12 cellular contexts compared by ENCODE assay signal in genomic region chr6:26029857-26030653, GRCh38. TPM values are rescaled to one million over a fixed set of nuclear protein-coding genes. Genes with fewer than 3 reads are reported as not detected.
DNase-seq lines count a peak whose midpoint lies in the region; ATAC-seq, FAIRE-seq and TF ChIP-seq lines count a peak whose summit lies in the region.
"Had no signal": no experiment of that assay in that cellular context is flagged by ENCODE, and none has a peak within 500 bp of the region (broad histone marks: within the 10 kb centered on the region; RNA-seq: fewer than 3 reads in every experiment).

No MANE protein-coding gene starts in this region.

- peaks cover 11% of the 10 kb centered on the region for H3K36me3 Mint-ChIP-seq in activated naive CD8-positive, alpha-beta T cell treated with anti-CD3 and anti-CD28 coated beads, Interleukin-2, amount 50 U/mL, for 24 hours (ENCODE audit: low read depth)

- TF ChIP-seq CTCF in HepG2 (CRISPR knock-in tag; IDR thresholded peaks at IDR 0.05), result no peak
- TF ChIP-seq CTCF in right lobe of liver (IDR thresholded peaks at IDR 0.05), result no peak

- H3K4me3 Mint-ChIP-seq in activated naive CD8-positive, alpha-beta T cell treated with anti-CD3 and anti-CD28 coated beads, Interleukin-2, amount 50 U/mL, for 24 hours, result peak overlapping the region; percentile 83

- H3K4me2 ChIP-seq in HepG2 (ENCODE audit: low read depth, low read length), result no peak overlapping the region

- no peaks in the 10 kb centered on the region for H3K79me2 ChIP-seq in HepG2 (ENCODE audit: insufficient read depth, low read length)

- H3K4me1 ChIP-seq in HepG2 (ENCODE audit: insufficient read depth, low read length), result peaks cover 48% of the 10 kb centered on the region
- peaks cover 0 to 23% (median 13%) of the 10 kb centered on the region in 4 donors for H3K4me1 ChIP-seq in right lobe of liver
- H3K4me1 ChIP-seq in NT2/D1 (ENCODE audit: insufficient read depth, insufficient read length), result no peaks in the 10 kb centered on the region
- H3K4me1 ChIP-seq in thymus (ENCODE audit: control insufficient read depth, insufficient read depth, low read length), result peaks cover 20% of the 10 kb centered on the region

- no peak for TF ChIP-seq RAD21 in HepG2 (CRISPR knock-in tag; IDR thresholded peaks at IDR 0.05)

- H3K9ac ChIP-seq in HepG2 (ENCODE audit: insufficient read depth, low read depth, low read length) (no peak overlapping the region), NT2/D1 (ENCODE audit: insufficient read length, low read depth) (peak overlapping the region; percentile 74)

- 92% methylated on average over 7 of the region's 7 CpGs for WGBS in HepG2 (ENCODE audit: low lambda C conversion rate)
- WGBS in right lobe of liver (ENCODE audit: insufficient coverage, low coverage, low lambda C conversion rate, missing lambda C conversion rate), result 82% methylated on average over 7 of the region's 7 CpGs
- 95% methylated on average over 7 of the region's 7 CpGs for WGBS in thymus

- peaks cover 79% of the 10 kb centered on the region for H3K4me1 Mint-ChIP-seq in activated naive CD8-positive, alpha-beta T cell treated with anti-CD3 and anti-CD28 coated beads, Interleukin-2, amount 50 U/mL, for 24 hours

- no peak overlapping the region for H2AFZ ChIP-seq in HepG2 (ENCODE audit: low read length)

- no peak overlapping the region for H3K4me3 ChIP-seq in HepG2 (replicated peaks in 1 of 3; ENCODE audit: insufficient read depth in 1 of 3, low read depth in 2 of 3, low read length in 3 of 3)
- no peak overlapping the region for H3K4me3 ChIP-seq in right lobe of liver
- H3K4me3 ChIP-seq in NT2/D1 (ENCODE audit: insufficient read length, low read depth), result peak overlapping the region; percentile 15
- H3K4me3 ChIP-seq in thymus (ENCODE audit: low read length), result peak overlapping the region; percentile 32

- no peaks in the 10 kb centered on the region for H4K20me1 ChIP-seq in HepG2 (ENCODE audit: insufficient read depth, low read length)

- no TSS peak for BruUV-seq in HepG2 (replicated peaks; lab: Mats Ljungman, UMichigan)

- DNase-seq in HepG2 (ENCODE audit: low spot score), result no peak
- no peak for DNase-seq in right lobe of liver
- DNase-seq in NT2/D1 (ENCODE audit: low read depth, low spot score), result no peak
- no peak for DNase-seq in activated naive CD8-positive, alpha-beta T cell treated with anti-CD3 and anti-CD28 coated beads, Interleukin-2, amount 50 U/mL, for 24 hours
- DNase-seq in SW480 (ENCODE audit: low spot score), result no peak
- no peak for DNase-seq in cortex of kidney (lab: John Stamatoyannopoulos, UW)
- DNase-seq in HK-2 (ENCODE audit: unreplicated experiment), result no peak
- DNase-seq: activated effector memory CD4-positive, alpha-beta T cell treated with Interleukin-2 at 50 U/mL for 16 hours; CD4-positive, alpha-beta memory T cell; NCI-H446; T-helper 9 cell had no signal

- CTCF ChIA-PET in HepG2 (lab: Yijun Ruan, JAX; ENCODE audit: low intra/inter-chr PET ratio, low total read pairs), result no interaction called here

- TF ChIP-seq POLR2A in HepG2 (IDR thresholded peaks at IDR 0.05; ENCODE audit: insufficient read depth in 1 of 2, low read depth in 2 of 2, low read length in 2 of 2) (no peak), right lobe of liver (IDR thresholded peaks at IDR 0.05) (no peak)

- H3K9me3 ChIP-seq in HepG2 (ENCODE audit: low read length) (no peaks in the 10 kb centered on the region), right lobe of liver (no peaks in the 10 kb centered on the region), NT2/D1 (ENCODE audit: insufficient read depth, low read length) (no peaks in the 10 kb centered on the region), thymus (ENCODE audit: control insufficient read depth) (no peaks in the 10 kb centered on the region)

- in situ Hi-C loops in HepG2 (cut with HindIII; ENCODE audit: extremely low pct_ligation_motif_present, low pct_unique_long_range_greater_than_20kb), result loop anchor here (10.0 kb wide), 1 partner anchor 1785 kb away; a partner anchor contains a TSS

- intact Hi-C loops in HepG2 (cut with micrococcal nuclease; ENCODE audit: unreplicated experiment) (loop anchor here (10.0 kb wide), 1 partner anchor 505 kb away; the partner anchor contains the start of gene HMGN4), right lobe of liver (cut with DNase I) (no loop called here)

- no peaks in the 10 kb centered on the region; a peak in 1 of 5 replicates for H3K27me3 ChIP-seq in HepG2 (ENCODE audit: control insufficient read depth in 1 of 2, insufficient read depth in 2 of 2, low read length in 2 of 2)
- no peaks in the 10 kb centered on the region for H3K27me3 ChIP-seq in right lobe of liver
- H3K27me3 ChIP-seq in NT2/D1 (ENCODE audit: insufficient read depth, insufficient read length), result no peaks in the 10 kb centered on the region
- H3K27me3 ChIP-seq in thymus (ENCODE audit: control insufficient read depth, insufficient read depth), result no peaks in the 10 kb centered on the region

- H3K27ac ChIP-seq in HepG2 (ENCODE audit: extremely low read length, insufficient read depth, low read length) (peak overlapping the region; percentile 93), right lobe of liver (no peak overlapping the region), thymus (ENCODE audit: low read depth) (no peak overlapping the region)

- POLR2A ChIA-PET in HepG2 (lab: Yijun Ruan, JAX), result interaction anchor here (3.3 to 12.3 kb wide), 6 partner anchors 8 to 186 kb away, joined by 24 to 322 read pairs (median 54); a partner anchor contains a TSS

- H3K27ac Mint-ChIP-seq in activated naive CD8-positive, alpha-beta T cell treated with anti-CD3 and anti-CD28 coated beads, Interleukin-2, amount 50 U/mL, for 24 hours, result no peak overlapping the region

- peaks cover 4% of the 10 kb centered on the region for H3K27me3 Mint-ChIP-seq in activated naive CD8-positive, alpha-beta T cell treated with anti-CD3 and anti-CD28 coated beads, Interleukin-2, amount 50 U/mL, for 24 hours

- no peak for ATAC-seq in HepG2
- no peak for ATAC-seq in right lobe of liver
- no peak for ATAC-seq in activated naive CD8-positive, alpha-beta T cell treated with anti-CD3 and anti-CD28 coated beads, Interleukin-2, amount 50 U/mL, for 24 hours

- no peaks in the 10 kb centered on the region for H3K36me3 ChIP-seq in HepG2 (replicated peaks in 1 of 2; ENCODE audit: control insufficient read depth in 1 of 2, insufficient read depth in 2 of 2, low read length in 2 of 2)
- H3K36me3 ChIP-seq in right lobe of liver, result no peaks in the 10 kb centered on the region
- H3K36me3 ChIP-seq in NT2/D1 (ENCODE audit: insufficient read depth, insufficient read length, low read length), result no peaks in the 10 kb centered on the region
- H3K36me3 ChIP-seq in thymus (ENCODE audit: control insufficient read depth, insufficient read depth), result no peaks in the 10 kb centered on the region

- no peak for FAIRE-seq in HepG2 (lab: Jason Lieb, UNC)

- H3K9me3 Mint-ChIP-seq in activated naive CD8-positive, alpha-beta T cell treated with anti-CD3 and anti-CD28 coated beads, Interleukin-2, amount 50 U/mL, for 24 hours, result no peaks in the 10 kb centered on the region

- TF ChIP-seq EP300 in HepG2 (IDR thresholded peaks at IDR 0.05; ENCODE audit: low read depth in 2 of 2, low read length in 2 of 2) (no peak), HepG2 (CRISPR knock-in tag; IDR thresholded peaks at IDR 0.05; ENCODE audit: borderline replicate concordance) (no peak)

TF ChIP-seq in HepG2, 621 proteins besides CTCF, POLR2A, EP300 and RAD21 (continues in another document):
- TF ChIP-seq JARID2 (CRISPR knock-in tag; IDR thresholded peaks at IDR 0.05; ENCODE audit: insufficient replicate concordance) (no peak), SNAPC5 (CRISPR knock-in tag; IDR thresholded peaks at IDR 0.05; ENCODE audit: borderline replicate concordance) (no peak), SOX5 (CRISPR knock-in tag; IDR thresholded peaks at IDR 0.05; ENCODE audit: borderline replicate concordance) (no peak), RFX3 (CRISPR knock-in tag; IDR thresholded peaks at IDR 0.05) (no peak), ESRRA (CRISPR knock-in tag; IDR thresholded peaks at IDR 0.05; ENCODE audit: low read depth) (no peak), ZFP41 (CRISPR knock-in tag; IDR thresholded peaks at IDR 0.05; ENCODE audit: borderline replicate concordance) (no peak)

RNA-seq across cellular contexts. Expression of gene HFE, which starts 57.2 kb away (rescaled TPM):
- 1.9 and 3.7 TPM in 2 replicates for total RNA-seq in HepG2 (2016; rRNA removed; fragmentation: Illumina TruSeq; extraction: Trizol)
- 0.18 and 0.51 TPM in 2 replicates for total RNA-seq in HepG2 (2016; cell fraction: cytosol; rRNA removed; fragmentation: Illumina TruSeq; extraction: Trizol; ENCODE audit: low read depth)
- 1.9 and 4.9 TPM in 2 replicates for total RNA-seq in HepG2 (2016; cell fraction: insoluble cytoplasmic fraction; rRNA removed; fragmentation: Illumina TruSeq; extraction: Trizol)
- total RNA-seq in HepG2 (2016; cell fraction: membrane; rRNA removed; fragmentation: Illumina TruSeq; extraction: Trizol), result 0.41 and 0.49 TPM in 2 replicates
- total RNA-seq in HepG2 (2016; cell fraction: nucleus; rRNA removed; fragmentation: Illumina TruSeq; extraction: Trizol), result 3.5 and 4.2 TPM in 2 replicates
- 5.7 and 6.3 TPM in 2 replicates for polyA plus RNA-seq in HepG2 (2011; rRNA removed)
- polyA plus RNA-seq in HepG2 (2011; cell fraction: cytosol; rRNA removed), result 5.3 and 5.8 TPM in 2 replicates
- 3.7 and 5.3 TPM in 2 replicates for polyA plus RNA-seq in HepG2 (2011; cell fraction: nucleus; rRNA removed)
- polyA plus RNA-seq in HepG2 (2012), result 2.4 and 3.5 TPM in 2 replicates
- 0.24 and 0.26 TPM in 2 replicates for polyA plus RNA-seq in HepG2 (2016; cell fraction: cytosol; fragmentation: Illumina TruSeq; extraction: Trizol; ENCODE audit: low read depth)
- polyA plus RNA-seq in HepG2 (2016; cell fraction: insoluble cytoplasmic fraction; fragmentation: Illumina TruSeq; extraction: Trizol; ENCODE audit: low read depth), result 1.4 and 2.1 TPM in 2 replicates
- polyA plus RNA-seq in HepG2 (2016; cell fraction: membrane; fragmentation: Illumina TruSeq; extraction: Trizol; ENCODE audit: low read depth), result 0.29 and 0.86 TPM in 2 replicates
- 7.7 and 8.2 TPM in 2 replicates for polyA plus RNA-seq in HepG2 (2016; cell fraction: nucleus; fragmentation: Illumina TruSeq; extraction: Trizol; ENCODE audit: insufficient read depth, low read depth)
- 13.4 and 32.5 TPM in 2 replicates for polyA minus RNA-seq in HepG2 (2011; rRNA and poly(A)+ RNA removed; ENCODE audit: low replicate concordance)
- polyA minus RNA-seq in HepG2 (2011; cell fraction: cytosol; rRNA and poly(A)+ RNA removed), result 2.2 and 5.5 TPM in 2 replicates
- polyA minus RNA-seq in HepG2 (2011; cell fraction: nucleus; rRNA and poly(A)+ RNA removed), result 3.3 and 4.0 TPM in 2 replicates
- 10 to 100 TPM in 5 of 6 experiments, 1 to 10 TPM in 1; 8.9 to 20.7 (median 15.8) TPM for total RNA-seq in right lobe of liver
- polyA plus RNA-seq in thymus, result 3.8 TPM

Comparison
In these comparisons a context has a peak if more than half of its experiments do, and no peak if none do; other contexts are left out.
1. H3K4me3 ChIP-seq: peak in NT2/D1 (single experiment) and thymus (single experiment); none in HepG2 (0 of 3) and right lobe of liver (0 of 3).